32 cellular contexts compared by ENCODE assay signal in the genomic region with DNA sequence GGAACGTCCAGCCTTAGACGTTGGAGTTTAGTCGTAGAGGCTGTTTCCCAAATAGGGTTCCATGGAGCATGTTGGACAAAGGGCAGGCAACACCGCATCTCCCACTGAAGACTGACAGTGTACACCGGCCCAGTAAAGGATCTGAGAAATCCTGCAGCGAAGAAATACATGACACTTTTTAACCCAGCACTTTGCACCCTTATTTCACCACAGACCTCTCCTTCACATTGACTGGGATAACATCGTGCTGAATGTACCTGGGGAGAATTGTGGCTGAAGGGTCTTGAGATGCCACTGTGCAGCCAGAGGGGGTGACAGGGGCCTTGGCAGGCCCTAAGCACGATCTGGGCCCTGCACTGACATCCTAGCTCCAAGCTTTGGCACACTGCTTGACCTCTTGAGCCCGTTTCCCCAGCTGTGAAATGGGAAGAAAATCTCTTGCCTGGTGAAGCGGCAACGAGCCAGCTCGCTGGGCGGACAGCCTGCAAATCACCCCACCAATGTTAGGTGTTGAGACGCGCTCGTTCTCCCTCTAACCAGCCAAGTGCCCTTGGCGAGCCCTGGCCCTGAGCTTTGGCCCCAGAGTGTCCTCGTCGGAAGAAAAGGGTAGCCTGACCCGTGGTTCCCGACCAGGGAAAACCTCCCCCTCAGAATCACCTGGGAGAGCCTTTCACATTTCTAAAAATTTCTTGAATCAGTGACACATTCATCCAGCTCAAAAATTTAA. TPM values are rescaled to one million over a fixed set of nuclear protein-coding genes. Genes with fewer than 3 reads are reported as not detected.
A peak's percentile ranks its signal among the peaks of the same experiment; 100 is the strongest.
DNase-seq lines count a peak whose midpoint lies in the region; ATAC-seq and TF ChIP-seq lines count a peak whose summit lies in the region.
"Had no signal": no experiment of that assay in that cellular context is flagged by ENCODE, and none has a peak within 500 bp of the region (broad histone marks: within the 10 kb centered on the region; RNA-seq: fewer than 3 reads in every experiment).

No MANE protein-coding gene starts in this region.

- H3K36me3 ChIP-seq in CD8-positive, alpha-beta memory T cell (ENCODE audit: insufficient read depth, low read length), result peaks cover 48% of the 10 kb centered on the region
- no peaks in the 10 kb centered on the region for H3K36me3 ChIP-seq in neural progenitor cell
- H3K36me3 ChIP-seq: BLaER1, esophagus squamous epithelium, ovary, right atrium auricular region, SJSA1, thoracic aorta, uterus had no signal

- DNase-seq in activated CD8-positive, alpha-beta memory T cell treated with anti-CD3 and anti-CD28 coated beads, Interleukin-2, amount 10 ng/mL, durations not matched to agents 7 days and 5 days, result no peak
- DNase-seq in activated CD8-positive, alpha-beta memory T cell treated with anti-CD3 and anti-CD28 coated beads, Interleukin-2, amount 50 U/mL, for 48 hours, result no peak
- DNase-seq in CD8-positive, alpha-beta memory T cell, result no peak
- DNase-seq in neural progenitor cell (ENCODE audit: low spot score) (no peak), omental fat pad (ENCODE audit: low spot score) (no peak), NCI-H1417 treated with DMSO at 0.1 percent for 48 hours (lab: John Stamatoyannopoulos, UW) (no peak), retina (no peak)
- DNase-seq: ACHN; activated CD4-positive, alpha-beta T cell treated with anti-CD3 and anti-CD28 coated beads, Interleukin-2, amount 50 U/mL, for 4 hours; activated T-cell treated with anti-CD3 and anti-CD28 coated beads, Interleukin-2, amount 50 U/mL, for 1 hour; amygdala; esophagus squamous epithelium; H7; hippocampal formation; mesenchymal stem cell; MV-4-11; NCI-H1694; ovary; stimulated activated CD4-positive, alpha-beta T cell treated with anti-CD3 and anti-CD28 coated beads, Interleukin-2, amount 100 ng/mL, for 48 hours; stimulated activated naive B cell treated with anti-CD40 and anti-IgM and Interleukin-4, amounts not matched to agents 10 μg/mL and 1 μg/mL and 100 μg/mL, for 72 hours; uterus had no signal

- POLR2A ChIA-PET in CD8-positive, alpha-beta memory T cell (lab: Charles Lee), result interaction anchor here (1.0 kb wide), 1 partner anchor 202 kb away, joined by 3 read pairs; a partner anchor contains a TSS

- TF ChIP-seq CTCF in neural progenitor cell (IDR thresholded peaks at IDR 0.05), result no peak
- no peak for TF ChIP-seq CTCF in omental fat pad (IDR thresholded peaks at IDR 0.05)

- H3K79me2 ChIP-seq in neural progenitor cell (ENCODE audit: low read depth), result no peaks in the 10 kb centered on the region

- no peak overlapping the region for H3K27ac ChIP-seq in CD8-positive, alpha-beta memory T cell (ENCODE audit: low read depth, low read length)
- no peak overlapping the region for H3K27ac ChIP-seq in neural progenitor cell
- H3K27ac ChIP-seq: BLaER1, coronary artery, esophagus squamous epithelium, ovary, right atrium auricular region, SJSA1, thoracic aorta, uterus had no signal

- ATAC-seq in activated CD8-positive, alpha-beta memory T cell treated with anti-CD3 and anti-CD28 coated beads, Interleukin-2, amount 10 ng/mL, durations not matched to agents 7 days and 5 days, result no peak
- no peak for ATAC-seq in activated T-helper 17 cell treated with anti-CD3 and anti-CD28 coated beads, Interleukin-2, amount 50 U/mL, for 72 hours (replicated peaks)
- ATAC-seq in omental fat pad (ENCODE audit: low FRiP score), result no peak
- ATAC-seq: left lobe of liver had no signal

- no peak overlapping the region for H3K4me2 ChIP-seq in neural progenitor cell

- no peak overlapping the region for H3K4me3 ChIP-seq in CD8-positive, alpha-beta memory T cell (ENCODE audit: low read length)
- H3K4me3 ChIP-seq in neural progenitor cell, result no peak overlapping the region
- H3K4me3 ChIP-seq: BLaER1, coronary artery, esophagus squamous epithelium, ovary, right atrium auricular region, SJSA1, thoracic aorta, uterus had no signal

- no peaks in the 10 kb centered on the region for H4K20me1 ChIP-seq in neural progenitor cell (ENCODE audit: low read depth)
- H4K20me1 ChIP-seq: BLaER1 had no signal

- no peaks in the 10 kb centered on the region for H3F3A ChIP-seq in neural progenitor cell (ENCODE audit: low read depth)

- H3K4me1 ChIP-seq in CD8-positive, alpha-beta memory T cell (ENCODE audit: insufficient read depth, low read length), result peaks cover 87% of the 10 kb centered on the region
- H3K4me1 ChIP-seq in neural progenitor cell, result peaks cover 4% of the 10 kb centered on the region
- H3K4me1 ChIP-seq: SJSA1, uterus had no signal

- CTCF ChIA-PET in activated CD8-positive, alpha-beta memory T cell treated with anti-CD3 and anti-CD28 coated beads, Interleukin-2, amount 10 ng/mL, durations not matched to agents 7 days and 5 days (lab: Charles Lee), result interaction anchor here (1.0 to 6.5 kb wide), 4 partner anchors 15 to 73 kb away, joined by 3 to 45 read pairs (median 3); no protein-coding TSS in a partner anchor
- CTCF ChIA-PET in CD8-positive, alpha-beta memory T cell (lab: Charles Lee), result interaction anchor here (1.6 to 2.5 kb wide), 2 partner anchors 13 to 117 kb away, joined by 3 to 9 read pairs; no protein-coding TSS in a partner anchor

- no peak overlapping the region for H3K4me3 Mint-ChIP-seq in activated CD8-positive, alpha-beta memory T cell treated with anti-CD3 and anti-CD28 coated beads, Interleukin-2, amount 10 ng/mL, durations not matched to agents 7 days and 5 days
- H3K4me3 Mint-ChIP-seq in CD8-positive, alpha-beta memory T cell, result no peak overlapping the region
- H3K4me3 Mint-ChIP-seq in activated T-helper 17 cell treated with anti-CD3 and anti-CD28 coated beads, Interleukin-2, amount 50 U/mL, for 72 hours, result no peak overlapping the region
- no peak overlapping the region for H3K4me3 Mint-ChIP-seq in neural progenitor cell

- H3K9me3 ChIP-seq in CD8-positive, alpha-beta memory T cell (ENCODE audit: low read length), result no peaks in the 10 kb centered on the region
- H3K9me3 ChIP-seq in neural progenitor cell (ENCODE audit: low read depth), result no peaks in the 10 kb centered on the region
- H3K9me3 ChIP-seq: BLaER1, esophagus squamous epithelium, ovary, right atrium auricular region, SJSA1, thoracic aorta, uterus had no signal

- H3K9ac ChIP-seq in neural progenitor cell, result no peak overlapping the region
- H3K9ac ChIP-seq: BLaER1 had no signal

- H3K27me3 ChIP-seq in CD8-positive, alpha-beta memory T cell (ENCODE audit: insufficient read depth, low read length, poor library complexity, severe bottlenecking), result no peaks in the 10 kb centered on the region
- no peaks in the 10 kb centered on the region for H3K27me3 ChIP-seq in neural progenitor cell
- H3K27me3 ChIP-seq: BLaER1, esophagus squamous epithelium, ovary, right atrium auricular region, uterus had no signal

- H3K36me3 Mint-ChIP-seq in activated CD8-positive, alpha-beta memory T cell treated with anti-CD3 and anti-CD28 coated beads, Interleukin-2, amount 10 ng/mL, durations not matched to agents 7 days and 5 days, result peaks cover 70% of the 10 kb centered on the region
- peaks cover 18 to 83% (median 20%) of the 10 kb centered on the region in 3 donors for H3K36me3 Mint-ChIP-seq in CD8-positive, alpha-beta memory T cell
- no peaks in the 10 kb centered on the region for H3K36me3 Mint-ChIP-seq in activated T-helper 17 cell treated with anti-CD3 and anti-CD28 coated beads, Interleukin-2, amount 50 U/mL, for 72 hours (ENCODE audit: low read depth)
- no peaks in the 10 kb centered on the region for H3K36me3 Mint-ChIP-seq in neural progenitor cell

- peaks cover 76% of the 10 kb centered on the region for H3K4me1 Mint-ChIP-seq in activated CD8-positive, alpha-beta memory T cell treated with anti-CD3 and anti-CD28 coated beads, Interleukin-2, amount 10 ng/mL, durations not matched to agents 7 days and 5 days
- peaks cover 63 to 86% (median 86%) of the 10 kb centered on the region in 3 donors for H3K4me1 Mint-ChIP-seq in CD8-positive, alpha-beta memory T cell
- H3K4me1 Mint-ChIP-seq in activated T-helper 17 cell treated with anti-CD3 and anti-CD28 coated beads, Interleukin-2, amount 50 U/mL, for 72 hours, result peaks cover 63% of the 10 kb centered on the region
- peaks cover 12% of the 10 kb centered on the region for H3K4me1 Mint-ChIP-seq in neural progenitor cell

- H2AFZ ChIP-seq in neural progenitor cell (replicated peaks), result no peak overlapping the region

- H3K27ac Mint-ChIP-seq in activated CD8-positive, alpha-beta memory T cell treated with anti-CD3 and anti-CD28 coated beads, Interleukin-2, amount 10 ng/mL, durations not matched to agents 7 days and 5 days, result peak overlapping the region; percentile 52
- H3K27ac Mint-ChIP-seq in CD8-positive, alpha-beta memory T cell, result peak overlapping the region in 6 of 8 donors; percentile 51 to 81 (median 62)
- H3K27ac Mint-ChIP-seq in activated T-helper 17 cell treated with anti-CD3 and anti-CD28 coated beads, Interleukin-2, amount 50 U/mL, for 72 hours, result peak overlapping the region; percentile 92
- peak overlapping the region; percentile 33 for H3K27ac Mint-ChIP-seq in neural progenitor cell

- no peaks in the 10 kb centered on the region for H3K27me3 Mint-ChIP-seq in activated CD8-positive, alpha-beta memory T cell treated with anti-CD3 and anti-CD28 coated beads, Interleukin-2, amount 10 ng/mL, durations not matched to agents 7 days and 5 days
- H3K27me3 Mint-ChIP-seq in CD8-positive, alpha-beta memory T cell, result peaks cover 0 to 1% of the 10 kb centered on the region in 2 donors
- no peaks in the 10 kb centered on the region for H3K27me3 Mint-ChIP-seq in activated T-helper 17 cell treated with anti-CD3 and anti-CD28 coated beads, Interleukin-2, amount 50 U/mL, for 72 hours
- peaks cover 7% of the 10 kb centered on the region for H3K27me3 Mint-ChIP-seq in neural progenitor cell (ENCODE audit: insufficient read depth, low read depth)
- H3K27me3 Mint-ChIP-seq: stimulated activated naive B cell treated with anti-CD40 and anti-IgM and Interleukin-4, amounts not matched to agents 10 μg/mL and 1 μg/mL and 100 μg/mL, for 72 hours had no signal

- H3K9me3 Mint-ChIP-seq in activated CD8-positive, alpha-beta memory T cell treated with anti-CD3 and anti-CD28 coated beads, Interleukin-2, amount 10 ng/mL, durations not matched to agents 7 days and 5 days (ENCODE audit: low read depth), result peaks cover 3% of the 10 kb centered on the region
- H3K9me3 Mint-ChIP-seq in CD8-positive, alpha-beta memory T cell, result no peaks in the 10 kb centered on the region
- peaks cover 6% of the 10 kb centered on the region for H3K9me3 Mint-ChIP-seq in activated T-helper 17 cell treated with anti-CD3 and anti-CD28 coated beads, Interleukin-2, amount 50 U/mL, for 72 hours
- no peaks in the 10 kb centered on the region for H3K9me3 Mint-ChIP-seq in neural progenitor cell

RNA-seq across cellular contexts. Expression of a gene that starts 13.4 kb away (rescaled TPM):
- total RNA-seq in activated CD8-positive, alpha-beta memory T cell treated with anti-CD3 and anti-CD28 coated beads, Interleukin-2, amount 10 ng/mL, durations not matched to agents 7 days and 5 days, result 100 to 1,000 TPM; 134 to 152 TPM
- 100 to 1,000 TPM; 169 to 175 TPM for total RNA-seq in CD8-positive, alpha-beta memory T cell
- polyA plus RNA-seq in CD8-positive, alpha-beta memory T cell, result 156 TPM
- 100 to 1,000 TPM; 231 to 476 TPM for total RNA-seq in activated T-helper 17 cell treated with anti-CD3 and anti-CD28 coated beads, Interleukin-2, amount 50 U/mL, for 72 hours
- total RNA-seq in neural progenitor cell (ENCODE audit: low replicate concordance) (not detected in 2 replicates), omental fat pad (1 to 10 TPM in 3 of 4 donors, under 1 TPM in 1; 0.37 to 5.4 (median 2.0) TPM)
- total RNA-seq: bronchial epithelial cell, Daoy, frontal cortex, H7, myocyte, SJSA1 had no signal

RNA-seq across cellular contexts. Expression of a gene that starts 45.6 kb away (rescaled TPM):
- total RNA-seq in activated CD8-positive, alpha-beta memory T cell treated with anti-CD3 and anti-CD28 coated beads, Interleukin-2, amount 10 ng/mL, durations not matched to agents 7 days and 5 days, result 1 to 10 TPM; 5.4 to 5.6 TPM
- total RNA-seq in CD8-positive, alpha-beta memory T cell, result 10 to 100 TPM in 1 of 2 experiments, 1 to 10 TPM in 1; 8.4 to 10.3 TPM
- 1.3 TPM for polyA plus RNA-seq in CD8-positive, alpha-beta memory T cell
- 10 to 100 TPM in 1 of 2 donors, 1 to 10 TPM in 1; 9.7 to 14.5 TPM for total RNA-seq in activated T-helper 17 cell treated with anti-CD3 and anti-CD28 coated beads, Interleukin-2, amount 50 U/mL, for 72 hours
- total RNA-seq in neural progenitor cell (ENCODE audit: low replicate concordance), result 9.9 and 19.9 TPM in 2 replicates
- total RNA-seq in omental fat pad, result 10 to 100 TPM in 3 of 4 donors, 1 to 10 TPM in 1; 9.3 to 17.5 (median 12.6) TPM

Comparison
In these comparisons a context has a peak if more than half of its experiments do, and no peak if none do; other contexts are left out.
1. H3K27ac Mint-ChIP-seq: peak in every context shown above with its lines; median percentile 92 in activated T-helper 17 cell treated with anti-CD3 and anti-CD28 coated beads, Interleukin-2, amount 50 U/mL, for 72 hours; 62 in CD8-positive, alpha-beta memory T cell; 52 in activated CD8-positive, alpha-beta memory T cell treated with anti-CD3 and anti-CD28 coated beads, Interleukin-2, amount 10 ng/mL, durations not matched to agents 7 days and 5 days; 33 in neural progenitor cell.
2. RNA of a gene that starts 13.4 kb away (total RNA-seq): 231 to 476 TPM in activated T-helper 17 cell treated with anti-CD3 and anti-CD28 coated beads, Interleukin-2, amount 50 U/mL, for 72 hours, 169 to 175 TPM in CD8-positive, alpha-beta memory T cell and 134 to 152 TPM in activated CD8-positive, alpha-beta memory T cell treated with anti-CD3 and anti-CD28 coated beads, Interleukin-2, amount 10 ng/mL, durations not matched to agents 7 days and 5 days; 0.37 to 5.4 TPM in omental fat pad and not detected in neural progenitor cell; every median in the first group is over 10 times any median in the second.